9 cellular contexts compared by ENCODE assay signal in genomic region chr11:111718436-111719325, GRCh38. TPM values are rescaled to one million over a fixed set of nuclear protein-coding genes. Genes with fewer than 3 reads are reported as not detected.
A peak's percentile ranks its signal among the peaks of the same experiment; 100 is the strongest.
DNase-seq lines count a peak whose midpoint lies in the region; ATAC-seq and TF ChIP-seq lines count a peak whose summit lies in the region.
"Had no signal": no experiment of that assay in that cellular context is flagged by ENCODE, and none has a peak within 500 bp of the region (broad histone marks: within the 10 kb centered on the region; RNA-seq: fewer than 3 reads in every experiment).

No MANE protein-coding gene starts in this region.

- no peak overlapping the region for H3K9ac ChIP-seq in endodermal cell (ENCODE audit: extremely low read depth, low read length, poor library complexity, severe bottlenecking)

- TF ChIP-seq CTCF in RWPE2 (IDR thresholded peaks at IDR 0.05; ENCODE audit: poor library complexity, severe bottlenecking) (no peak), fibroblast of pulmonary artery (IDR thresholded peaks at IDR 0.05; ENCODE audit: low read length, missing control alignments) (no peak), osteoblast (IDR thresholded peaks at IDR 0.05; ENCODE audit: extremely low read depth, low read depth, low read length) (no peak), endodermal cell (conservative IDR thresholded peaks at IDR 0.05) (no peak)

- 93 to 97% methylated on average over 6 to 12 of the region's 12 CpGs for WGBS in endodermal cell (ENCODE audit: insufficient coverage in 1 of 2, insufficient read length in 1 of 2), 2 experiments

- H3K9me3 ChIP-seq in RWPE2 (ENCODE audit: severe bottlenecking): no peaks in the 10 kb centered on the region
- H3K9me3 ChIP-seq in osteoblast (ENCODE audit: low read depth, low read length): no peaks in the 10 kb centered on the region
- no peaks in the 10 kb centered on the region for H3K9me3 ChIP-seq in endodermal cell (ENCODE audit: control insufficient read depth, low read length)

- no peaks in the 10 kb centered on the region for H3K9me3 Mint-ChIP-seq in endodermal cell

- ATAC-seq in RWPE2 (ENCODE audit: low read depth): peak; percentile 93

- H4K20me1 ChIP-seq in osteoblast (ENCODE audit: insufficient read depth, low read length): no peaks in the 10 kb centered on the region

- H3K36me3 ChIP-seq in RWPE2 (ENCODE audit: low read depth): peaks cover 43% of the 10 kb centered on the region
- peaks cover 41% of the 10 kb centered on the region for H3K36me3 ChIP-seq in osteoblast (ENCODE audit: insufficient read depth, low read length)
- H3K36me3 ChIP-seq in endodermal cell (ENCODE audit: control insufficient read depth, insufficient read depth, low read length): peaks cover 53% of the 10 kb centered on the region

- intact Hi-C loops in posterior vena cava (cut with DNase I): no loop called here

- H3K4me1 Mint-ChIP-seq in endodermal cell: peaks cover 13% of the 10 kb centered on the region

- no peak overlapping the region for H3K4me3 Mint-ChIP-seq in endodermal cell

- H3K27me3 ChIP-seq in RWPE2 (ENCODE audit: insufficient read depth, poor library complexity, severe bottlenecking): no peaks in the 10 kb centered on the region
- no peaks in the 10 kb centered on the region for H3K27me3 ChIP-seq in osteoblast (ENCODE audit: insufficient read depth, low read length)
- no peaks in the 10 kb centered on the region for H3K27me3 ChIP-seq in endodermal cell (ENCODE audit: control insufficient read depth, insufficient read depth, low read length, poor library complexity, severe bottlenecking)

- H3K4me2 ChIP-seq in osteoblast (ENCODE audit: insufficient read depth, low read length): peak overlapping the region; percentile 18

- H3K27ac ChIP-seq in RWPE2 (ENCODE audit: poor library complexity, severe bottlenecking): peak overlapping the region; percentile 16
- peak overlapping the region; percentile 46 for H3K27ac ChIP-seq in osteoblast (ENCODE audit: low read depth, low read length)
- no peak overlapping the region for H3K27ac ChIP-seq in endodermal cell (ENCODE audit: low read depth, low read length)

- no peak overlapping the region for H3K27ac Mint-ChIP-seq in endodermal cell

- no peaks in the 10 kb centered on the region for H3K27me3 Mint-ChIP-seq in endodermal cell (ENCODE audit: insufficient read depth)

- H3K36me3 Mint-ChIP-seq in endodermal cell (ENCODE audit: low read depth): peaks cover 54% of the 10 kb centered on the region

- H3K4me1 ChIP-seq in RWPE2 (ENCODE audit: insufficient read depth, poor library complexity, severe bottlenecking) (peaks cover 10% of the 10 kb centered on the region), osteoblast (ENCODE audit: insufficient read depth, low read length) (peaks cover 20% of the 10 kb centered on the region), endodermal cell (ENCODE audit: control insufficient read depth, insufficient read depth, low read length) (peaks cover 4% of the 10 kb centered on the region)

- no peak overlapping the region for H2AFZ ChIP-seq in osteoblast (ENCODE audit: low read length)

- no peaks in the 10 kb centered on the region for H3K79me2 ChIP-seq in osteoblast (ENCODE audit: insufficient read depth, low read length)

- peak; percentile 15 for DNase-seq in COLO668 (lab: John Stamatoyannopoulos, UW; ENCODE audit: unreplicated experiment)
- no peak for DNase-seq in RWPE2 (ENCODE audit: low spot score)
- DNase-seq in fibroblast of pulmonary artery (ENCODE audit: low read depth): peak; percentile 66
- no peak for DNase-seq in osteoblast (ENCODE audit: insufficient read length, low spot score, missing footprints)
- DNase-seq in posterior vena cava (ENCODE audit: low spot score): no peak
- DNase-seq in endodermal cell: no peak
- DNase-seq in NCI-H1417 (lab: John Stamatoyannopoulos, UW): no peak
- no peak for DNase-seq in activated CD4-positive, CD25-positive, alpha-beta regulatory T cell treated with anti-CD3 and anti-CD28 coated beads, Interleukin-2, amount 50 U/mL, for 72 hours
- DNase-seq: DND-41 had no signal

- H3K4me3 ChIP-seq in RWPE2 (ENCODE audit: severe bottlenecking): no peak overlapping the region
- H3K4me3 ChIP-seq in fibroblast of pulmonary artery (replicated peaks; ENCODE audit: low read depth, low read length): no peak overlapping the region
- H3K4me3 ChIP-seq in osteoblast (ENCODE audit: insufficient read depth, low read length): no peak overlapping the region
- H3K4me3 ChIP-seq in endodermal cell (ENCODE audit: low read length): no peak overlapping the region

RNA-seq across cellular contexts. Expression of gene PPP2R1B, which starts 47.5 kb away (rescaled TPM):
- total RNA-seq in osteoblast (18.0 and 19.9 TPM in 2 replicates), posterior vena cava (10 to 100 TPM; 16.7 to 22.5 TPM), endodermal cell (10 to 100 TPM; 70.0 to 89.7 TPM)
- 36.8 TPM for polyA plus RNA-seq in endodermal cell (2013, experiment 1 of 2)
- 37.3 TPM for polyA plus RNA-seq in endodermal cell (2013, experiment 2 of 2)

Comparison
In these comparisons a context has a peak if more than half of its experiments do, and no peak if none do; other contexts are left out.
1. DNase-seq: peak in COLO668 (single experiment) and fibroblast of pulmonary artery (single experiment); none in RWPE2 (single experiment), osteoblast (single experiment), posterior vena cava (single experiment), endodermal cell (single experiment), NCI-H1417 (0 of 3) and activated CD4-positive, CD25-positive, alpha-beta regulatory T cell treated with anti-CD3 and anti-CD28 coated beads, Interleukin-2, amount 50 U/mL, for 72 hours (single experiment).